8 cellular contexts compared by ENCODE assay signal in genomic region chr10:484441-484924, GRCh38.
DNase-seq lines count a peak whose midpoint lies in the region; ATAC-seq and TF ChIP-seq lines count a peak whose summit lies in the region.

No MANE protein-coding gene starts in this region.

- intact Hi-C loops in activated CD4-positive, alpha-beta T cell treated with anti-CD3 and anti-CD28 coated beads for 36 hours (cut with DNase I, micrococcal nuclease) = no loop called here
- intact Hi-C loops in adrenal gland (cut with DNase I) = no loop called here

- no peaks in the 10 kb centered on the region for H3K27me3 Mint-ChIP-seq in activated CD4-positive, alpha-beta T cell treated with anti-CD3 and anti-CD28 coated beads for 36 hours
- H3K27me3 Mint-ChIP-seq in stimulated activated naive B cell treated with anti-CD40 and anti-IgM and Interleukin-4, amounts not matched to agents 10 μg/mL and 1 μg/mL and 100 μg/mL, for 72 hours = no peaks in the 10 kb centered on the region

- peak in 1 of 2 donors; percentile 24 for TF ChIP-seq POLR2A in adrenal gland (IDR thresholded peaks at IDR 0.05)

- H3K36me3 ChIP-seq in adrenal gland (replicated peaks in 1 of 2) = no peaks in the 10 kb centered on the region

- H3K4me1 Mint-ChIP-seq in activated CD4-positive, alpha-beta T cell treated with anti-CD3 and anti-CD28 coated beads for 36 hours = peaks cover 14% of the 10 kb centered on the region
- peaks cover 0 to 1% of the 10 kb centered on the region in 2 donors for H3K4me1 Mint-ChIP-seq in stimulated activated naive B cell treated with anti-CD40 and anti-IgM and Interleukin-4, amounts not matched to agents 10 μg/mL and 1 μg/mL and 100 μg/mL, for 72 hours

- TF ChIP-seq CTCF in adrenal gland (IDR thresholded peaks at IDR 0.05) = no peak

- H3K36me3 Mint-ChIP-seq in activated CD4-positive, alpha-beta T cell treated with anti-CD3 and anti-CD28 coated beads for 36 hours (ENCODE audit: low read depth) = no peaks in the 10 kb centered on the region
- no peaks in the 10 kb centered on the region for H3K36me3 Mint-ChIP-seq in stimulated activated naive B cell treated with anti-CD40 and anti-IgM and Interleukin-4, amounts not matched to agents 10 μg/mL and 1 μg/mL and 100 μg/mL, for 72 hours

- peak; percentile 74 for ATAC-seq in activated CD4-positive, alpha-beta T cell treated with anti-CD3 and anti-CD28 coated beads for 36 hours
- peak; percentile 62 to 72 for ATAC-seq in stimulated activated naive B cell treated with anti-CD40 and anti-IgM and Interleukin-4, amounts not matched to agents 10 μg/mL and 1 μg/mL and 100 μg/mL, for 72 hours (replicated peaks)
- no peak for ATAC-seq in HG03469 (IDR thresholded peaks at IDR 0.05; ENCODE audit: unreplicated experiment)

- 39 to 74% (median 67%) methylated on average over 19 to 24 of the region's 24 CpGs for WGBS in adrenal gland, 4 donors

- no peaks in the 10 kb centered on the region for H3K27me3 ChIP-seq in adrenal gland

- H3K4me3 ChIP-seq in adrenal gland = peak overlapping the region in 1 of 4 donors; percentile 41
- H3K4me3 ChIP-seq in iPS-18c (ENCODE audit: insufficient read depth, low read depth, low read length) = peak overlapping the region; percentile 32; the same call in 1 of the 2 replicates

- H3K9me3 ChIP-seq in adrenal gland (replicated peaks in 1 of 3) (no peaks in the 10 kb centered on the region), iPS-18c (ENCODE audit: control insufficient read depth, insufficient read depth, low read length) (no peaks in the 10 kb centered on the region)

- POLR2A ChIA-PET in activated CD4-positive, alpha-beta T cell treated with anti-CD3 and anti-CD28 coated beads for 36 hours (lab: Charles Lee) = no interaction called here

- CTCF ChIA-PET in activated CD4-positive, alpha-beta T cell treated with anti-CD3 and anti-CD28 coated beads for 36 hours (lab: Charles Lee) = interaction anchor here (1.6 kb wide), 1 partner anchor 12 kb away, joined by 3 read pairs; no protein-coding TSS in a partner anchor

- peak overlapping the region in 4 of 5 donors; percentile 39 to 75 (median 66) for H3K27ac ChIP-seq in adrenal gland

- H3K4me1 ChIP-seq in adrenal gland (replicated peaks in 1 of 2) = peaks cover 0 to 12% of the 10 kb centered on the region in 2 donors

- peak overlapping the region; percentile 83 for H3K27ac Mint-ChIP-seq in activated CD4-positive, alpha-beta T cell treated with anti-CD3 and anti-CD28 coated beads for 36 hours
- H3K27ac Mint-ChIP-seq in stimulated activated naive B cell treated with anti-CD40 and anti-IgM and Interleukin-4, amounts not matched to agents 10 μg/mL and 1 μg/mL and 100 μg/mL, for 72 hours = peak overlapping the region; percentile 91

- peak; percentile 54 for DNase-seq in activated CD4-positive, alpha-beta T cell treated with anti-CD3 and anti-CD28 coated beads for 36 hours
- DNase-seq in activated CD4-positive, alpha-beta T cell treated with anti-CD3 and anti-CD28 coated beads for 48 hours = no peak
- DNase-seq in NCI-H146 treated with DMSO at 0.1 percent for 48 hours (lab: John Stamatoyannopoulos, UW; ENCODE audit: unreplicated experiment) (peak; percentile 81), adrenal gland (peak; percentile 28 to 57 (median 33)), NCI-H2171 treated with DMSO at 0.1 percent for 48 hours (lab: John Stamatoyannopoulos, UW) (no peak)
- DNase-seq in stimulated activated naive B cell treated with anti-CD40 and anti-IgM and Interleukin-4, amounts not matched to agents 10 μg/mL and 1 μg/mL and 100 μg/mL, for 72 hours = no peak

- H3K9me3 Mint-ChIP-seq in activated CD4-positive, alpha-beta T cell treated with anti-CD3 and anti-CD28 coated beads for 36 hours (ENCODE audit: low read depth) = no peaks in the 10 kb centered on the region
- H3K9me3 Mint-ChIP-seq in stimulated activated naive B cell treated with anti-CD40 and anti-IgM and Interleukin-4, amounts not matched to agents 10 μg/mL and 1 μg/mL and 100 μg/mL, for 72 hours = no peaks in the 10 kb centered on the region

- H3K4me3 Mint-ChIP-seq in activated CD4-positive, alpha-beta T cell treated with anti-CD3 and anti-CD28 coated beads for 36 hours = peak overlapping the region; percentile 75
- H3K4me3 Mint-ChIP-seq in stimulated activated naive B cell treated with anti-CD40 and anti-IgM and Interleukin-4, amounts not matched to agents 10 μg/mL and 1 μg/mL and 100 μg/mL, for 72 hours = peak overlapping the region; percentile 66 to 82

Comparison
In these comparisons a context has a peak if more than half of its experiments do, and no peak if none do; other contexts are left out.
1. DNase-seq: peak in activated CD4-positive, alpha-beta T cell treated with anti-CD3 and anti-CD28 coated beads for 36 hours (single experiment), NCI-H146 treated with DMSO at 0.1 percent for 48 hours (single experiment) and adrenal gland (7 of 7); none in activated CD4-positive, alpha-beta T cell treated with anti-CD3 and anti-CD28 coated beads for 48 hours (single experiment), stimulated activated naive B cell treated with anti-CD40 and anti-IgM and Interleukin-4, amounts not matched to agents 10 μg/mL and 1 μg/mL and 100 μg/mL, for 72 hours (single experiment) and NCI-H2171 treated with DMSO at 0.1 percent for 48 hours (single experiment).